16 cellular contexts compared by ENCODE assay signal in genomic region chr6:87122477-87122876, GRCh38. TPM values are rescaled to one million over a fixed set of nuclear protein-coding genes. Genes with fewer than 3 reads are reported as not detected.
"Had no signal": no experiment of that assay in that cellular context is flagged by ENCODE, and none has a peak within 500 bp of the region (broad histone marks: within the 10 kb centered on the region; RNA-seq: fewer than 3 reads in every experiment).

No MANE protein-coding gene starts in this region.

- H3K79me2 ChIP-seq: parathyroid adenoma had no signal

- ATAC-seq: activated CD4-positive, CD25-positive, alpha-beta regulatory T cell treated with anti-CD3 and anti-CD28 coated beads, Interleukin-2, amount 50 U/mL, for 24 hours; effector memory CD8-positive, alpha-beta T cell had no signal

- H3K4me3 ChIP-seq: cardiac muscle cell, colonic mucosa, lung, tibial artery had no signal

- H2AFZ ChIP-seq: parathyroid adenoma had no signal

- H3K36me3 Mint-ChIP-seq: activated naive CD8-positive, alpha-beta T cell had no signal

- H3K4me1 ChIP-seq: colonic mucosa, parathyroid adenoma, tibial artery had no signal

- H3K27me3 ChIP-seq: cardiac muscle cell, colonic mucosa had no signal

- H3K36me3 ChIP-seq: cardiac muscle cell, colonic mucosa, tibial artery had no signal

- DNase-seq: activated effector memory CD4-positive, alpha-beta T cell treated with Interleukin-2 at 50 U/mL for 16 hours; activated T-cell treated with anti-CD3 and anti-CD28 coated beads, Interleukin-2, amount 50 U/mL, for 1 hour; colonic mucosa; effector memory CD8-positive, alpha-beta T cell; erythroblast; naive B cell; T-helper 2 cell; tibial artery had no signal

- H3K27ac Mint-ChIP-seq: activated naive CD8-positive, alpha-beta T cell; effector memory CD8-positive, alpha-beta T cell; naive B cell had no signal

- H3K9me3 ChIP-seq: colonic mucosa, tibial artery had no signal

- H3K9me3 Mint-ChIP-seq: effector memory CD8-positive, alpha-beta T cell had no signal

- H3K27ac ChIP-seq: cardiac muscle cell, colonic mucosa, parathyroid adenoma, tibial artery had no signal

- H3K4me3 Mint-ChIP-seq: activated naive CD8-positive, alpha-beta T cell; effector memory CD8-positive, alpha-beta T cell; naive B cell had no signal

RNA-seq across cellular contexts. Expression of gene CGA, which starts 27.6 kb away (rescaled TPM):
- total RNA-seq: cardiac muscle cell, colonic mucosa, frontal cortex, lung, renal cortical epithelial cell, skeletal muscle tissue had no signal
- polyA plus RNA-seq: lung had no signal
